10 cellular contexts compared by ENCODE assay signal in the genomic region with DNA sequence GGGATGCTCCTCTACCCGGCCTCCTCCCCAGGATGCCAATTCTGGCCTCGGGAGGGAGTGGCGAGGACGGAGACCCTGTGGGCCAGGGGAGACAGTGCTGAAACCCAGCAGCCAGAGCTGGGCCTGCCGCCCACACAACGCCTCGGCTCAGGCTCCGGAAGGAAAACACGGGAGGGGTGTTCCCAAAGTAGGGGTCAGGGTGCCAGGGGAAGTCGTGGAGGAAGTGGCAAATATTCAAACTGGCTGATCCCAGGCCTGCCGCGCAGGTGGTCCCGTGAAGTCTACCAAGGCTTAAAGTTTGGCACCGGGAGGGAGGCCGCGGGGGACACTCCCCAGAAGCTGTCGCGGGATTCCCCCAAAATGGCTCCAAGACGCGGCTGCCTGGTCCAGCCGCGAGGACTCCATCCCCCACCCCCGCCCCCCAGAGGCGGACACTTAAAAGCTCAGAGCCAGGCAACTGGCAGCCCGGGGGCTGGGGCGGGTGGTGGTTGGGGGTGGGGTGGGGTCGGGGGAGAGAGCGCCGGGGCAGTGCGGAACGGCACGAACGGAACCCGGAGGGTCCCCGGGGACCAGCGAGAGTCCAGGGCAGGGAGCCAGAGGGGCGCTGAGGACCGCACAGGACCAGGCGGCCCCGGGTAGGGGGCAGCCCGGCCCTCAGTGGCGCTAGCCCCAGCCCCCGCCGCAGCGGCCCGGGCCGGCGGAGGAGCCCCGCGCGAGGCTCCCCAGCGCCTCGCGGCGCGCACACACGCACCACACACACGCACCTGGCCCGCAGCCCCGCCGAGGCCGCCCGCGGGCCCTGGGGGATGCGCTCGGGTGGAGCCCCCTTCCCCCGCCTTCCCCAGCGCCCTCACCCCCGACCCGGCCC. TPM values are rescaled to one million over a fixed set of nuclear protein-coding genes. Genes with fewer than 3 reads are reported as not detected.
A peak's percentile ranks its signal among the peaks of the same experiment; 100 is the strongest.
DNase-seq lines count a peak whose midpoint lies in the region; ATAC-seq and TF ChIP-seq lines count a peak whose summit lies in the region.
"Had no signal": no experiment of that assay in that cellular context is flagged by ENCODE, and none has a peak within 500 bp of the region (broad histone marks: within the 10 kb centered on the region; RNA-seq: fewer than 3 reads in every experiment).

No MANE protein-coding gene starts in this region.

- H3K4me1 ChIP-seq in lower lobe of right lung (peaks cover 15% of the 10 kb centered on the region), thymus (ENCODE audit: control insufficient read depth, insufficient read depth, low read length) (peaks cover 11% of the 10 kb centered on the region)

- in situ Hi-C loops in astrocyte of the cerebellum (cut with HindIII; ENCODE audit: low sequenced_read_pairs) = no loop called here

- H3K27ac Mint-ChIP-seq in activated T-cell treated with anti-CD3 and anti-CD28 coated beads, Interleukin-2, amount 50 U/mL, for 72 hours = no peak overlapping the region

- H3K27me3 ChIP-seq in lower lobe of right lung (ENCODE audit: low read depth) (peaks cover 63% of the 10 kb centered on the region), thymus (ENCODE audit: control insufficient read depth, insufficient read depth) (peaks cover 67% of the 10 kb centered on the region)

- H3K4me1 Mint-ChIP-seq in activated T-cell treated with anti-CD3 and anti-CD28 coated beads, Interleukin-2, amount 50 U/mL, for 72 hours (ENCODE audit: low read depth) = no peaks in the 10 kb centered on the region

- H3K4me3 ChIP-seq in astrocyte of the cerebellum (ENCODE audit: low read depth, low read length) = peak overlapping the region; percentile 40
- H3K4me3 ChIP-seq in lower lobe of right lung = peak overlapping the region; percentile 56
- peak overlapping the region; percentile 26 for H3K4me3 ChIP-seq in thymus (ENCODE audit: low read length)

- intact Hi-C loops in lower lobe of right lung (cut with DNase I) = no loop called here

- peak; percentile 38 to 42 for ATAC-seq in activated T-cell treated with anti-CD3 and anti-CD28 coated beads, Interleukin-2, amount 50 U/mL, for 72 hours (replicated peaks in 1 of 2)
- no peak for ATAC-seq in lower lobe of right lung
- no peak for ATAC-seq in HG02759 (IDR thresholded peaks at IDR 0.05; ENCODE audit: unreplicated experiment)

- TF ChIP-seq CTCF in astrocyte of the cerebellum (IDR thresholded peaks at IDR 0.05; ENCODE audit: low read depth, low read length, missing control alignments) = no peak
- TF ChIP-seq CTCF in lower lobe of right lung (IDR thresholded peaks at IDR 0.05) = no peak

- H3K36me3 Mint-ChIP-seq in activated T-cell treated with anti-CD3 and anti-CD28 coated beads, Interleukin-2, amount 50 U/mL, for 72 hours (ENCODE audit: insufficient read depth in 2 of 2) = no peaks in the 10 kb centered on the region

- H3K27ac ChIP-seq in lower lobe of right lung (no peak overlapping the region), thymus (ENCODE audit: low read depth) (no peak overlapping the region)
- H3K27ac ChIP-seq: C4-2B had no signal

- peaks cover 15% of the 10 kb centered on the region for H3K27me3 Mint-ChIP-seq in activated T-cell treated with anti-CD3 and anti-CD28 coated beads, Interleukin-2, amount 50 U/mL, for 72 hours (ENCODE audit: low read depth)

- no peak for DNase-seq in activated T-cell treated with anti-CD3 and anti-CD28 coated beads, Interleukin-2, amount 50 U/mL, for 72 hours
- DNase-seq in activated T-cell treated with anti-CD3 and anti-CD28 coated beads, Interleukin-2, amount 50 U/mL, for 1 hour = no peak
- DNase-seq in astrocyte of the cerebellum (ENCODE audit: low read depth) (no peak), lower lobe of right lung (no peak), NCI-H2227 treated with DMSO at 0.1 percent for 48 hours (lab: John Stamatoyannopoulos, UW) (no peak), hippocampal formation (lab: John Stamatoyannopoulos, UW) (no peak)
- DNase-seq: NCI-H1092 treated with DMSO at 0.1 percent for 48 hours had no signal

- H3K9me3 Mint-ChIP-seq in activated T-cell treated with anti-CD3 and anti-CD28 coated beads, Interleukin-2, amount 50 U/mL, for 72 hours = no peaks in the 10 kb centered on the region

- H3K4me3 Mint-ChIP-seq in activated T-cell treated with anti-CD3 and anti-CD28 coated beads, Interleukin-2, amount 50 U/mL, for 72 hours = peak overlapping the region; percentile 66 to 70

- no peaks in the 10 kb centered on the region for H3K9me3 ChIP-seq in lower lobe of right lung
- no peaks in the 10 kb centered on the region for H3K9me3 ChIP-seq in thymus (ENCODE audit: control insufficient read depth)

- WGBS in thymus = 5% methylated on average over 70 of the region's 70 CpGs

- H3K36me3 ChIP-seq in lower lobe of right lung = no peaks in the 10 kb centered on the region
- no peaks in the 10 kb centered on the region for H3K36me3 ChIP-seq in thymus (ENCODE audit: control insufficient read depth, insufficient read depth)

RNA-seq across cellular contexts. Expression of a gene that starts 20.0 kb away (rescaled TPM):
- 1 to 10 TPM; 2.6 to 2.8 TPM for total RNA-seq in activated T-cell treated with anti-CD3 and anti-CD28 coated beads, Interleukin-2, amount 50 U/mL, for 72 hours
- total RNA-seq in lower lobe of right lung = 1.3 TPM
- polyA plus RNA-seq in thymus = 1.0 TPM

Comparison
In these comparisons a context has a peak if more than half of its experiments do, and no peak if none do; other contexts are left out.
1. ATAC-seq: peak in activated T-cell treated with anti-CD3 and anti-CD28 coated beads, Interleukin-2, amount 50 U/mL, for 72 hours (2 of 2); none in lower lobe of right lung (0 of 2) and HG02759 (single experiment).
2. Peak in every context shown above with its lines, with median percentiles within 50 percentile points of each other: H3K4me3 ChIP-seq.